Comparison of ENCODE assay signal across 1 cellular context in the genomic region with DNA sequence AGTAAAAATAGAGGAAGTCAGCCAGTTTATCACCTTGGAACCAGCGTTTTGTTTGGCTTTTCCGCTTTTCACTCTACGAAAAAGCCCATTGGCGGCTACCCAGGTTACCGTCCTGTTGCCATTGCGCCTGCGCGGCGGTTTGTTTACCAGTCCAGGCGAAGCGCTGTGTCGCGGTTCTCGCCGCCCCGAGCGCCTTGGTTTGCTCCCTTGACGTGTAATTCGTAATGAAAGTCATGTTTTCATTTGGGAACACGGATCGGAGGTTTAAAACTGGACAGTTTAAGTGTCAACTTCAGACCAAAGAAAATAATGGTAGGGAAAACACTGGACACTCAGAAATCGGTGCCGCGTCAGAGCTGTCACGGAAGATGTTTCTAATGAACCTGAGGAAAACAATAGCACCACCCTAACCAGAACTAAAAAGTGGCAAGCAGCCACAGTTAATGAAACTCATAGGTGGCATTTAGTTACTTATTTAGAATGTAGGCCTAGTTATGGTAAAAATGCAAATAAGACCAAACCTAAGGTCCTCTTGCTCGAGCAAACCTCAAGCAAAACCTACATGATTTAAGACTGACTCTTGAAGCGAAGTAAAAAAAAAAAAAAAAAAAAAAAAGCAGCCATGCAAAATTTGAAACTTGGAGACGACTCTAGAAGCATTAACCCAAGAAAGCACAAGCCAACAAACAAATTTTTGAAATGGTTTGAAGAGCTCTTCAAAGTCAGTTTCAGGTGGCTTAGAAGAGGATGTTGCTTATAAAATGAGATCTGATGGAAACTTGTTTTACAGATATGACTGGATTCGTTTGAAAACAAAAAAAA.
TF ChIP-seq lines count a peak whose summit lies in the region.

No MANE protein-coding gene starts in this region.

TF ChIP-seq in HepG2, 621 proteins besides CTCF, POLR2A, EP300 and RAD21 (continued from another document and continues in another):
- TF ChIP-seq, protein P1, sequence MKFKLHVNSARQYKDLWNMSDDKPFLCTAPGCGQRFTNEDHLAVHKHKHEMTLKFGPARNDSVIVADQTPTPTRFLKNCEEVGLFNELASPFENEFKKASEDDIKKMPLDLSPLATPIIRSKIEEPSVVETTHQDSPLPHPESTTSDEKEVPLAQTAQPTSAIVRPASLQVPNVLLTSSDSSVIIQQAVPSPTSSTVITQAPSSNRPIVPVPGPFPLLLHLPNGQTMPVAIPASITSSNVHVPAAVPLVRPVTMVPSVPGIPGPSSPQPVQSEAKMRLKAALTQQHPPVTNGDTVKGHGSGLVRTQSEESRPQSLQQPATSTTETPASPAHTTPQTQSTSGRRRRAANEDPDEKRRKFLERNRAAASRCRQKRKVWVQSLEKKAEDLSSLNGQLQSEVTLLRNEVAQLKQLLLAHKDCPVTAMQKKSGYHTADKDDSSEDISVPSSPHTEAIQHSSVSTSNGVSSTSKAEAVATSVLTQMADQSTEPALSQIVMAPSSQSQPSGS (CRISPR knock-in tag; IDR thresholded peaks at IDR 0.05): no peak
- TF ChIP-seq, protein P2, sequence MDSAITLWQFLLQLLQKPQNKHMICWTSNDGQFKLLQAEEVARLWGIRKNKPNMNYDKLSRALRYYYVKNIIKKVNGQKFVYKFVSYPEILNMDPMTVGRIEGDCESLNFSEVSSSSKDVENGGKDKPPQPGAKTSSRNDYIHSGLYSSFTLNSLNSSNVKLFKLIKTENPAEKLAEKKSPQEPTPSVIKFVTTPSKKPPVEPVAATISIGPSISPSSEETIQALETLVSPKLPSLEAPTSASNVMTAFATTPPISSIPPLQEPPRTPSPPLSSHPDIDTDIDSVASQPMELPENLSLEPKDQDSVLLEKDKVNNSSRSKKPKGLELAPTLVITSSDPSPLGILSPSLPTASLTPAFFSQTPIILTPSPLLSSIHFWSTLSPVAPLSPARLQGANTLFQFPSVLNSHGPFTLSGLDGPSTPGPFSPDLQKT (CRISPR knock-in tag; IDR thresholded peaks at IDR 0.05; ENCODE audit: borderline replicate concordance): no peak
- TF ChIP-seq PHF8 (CRISPR knock-in tag; IDR thresholded peaks at IDR 0.05) (peak; percentile 64), CENPX (CRISPR knock-in tag; IDR thresholded peaks at IDR 0.05) (no peak), ZNF660 (CRISPR knock-in tag; IDR thresholded peaks at IDR 0.05; ENCODE audit: borderline replicate concordance, low read depth) (no peak), SATB2 (CRISPR knock-in tag; IDR thresholded peaks at IDR 0.05) (no peak), GATAD2A (CRISPR knock-in tag; IDR thresholded peaks at IDR 0.05) (no peak), MBD4 (IDR thresholded peaks at IDR 0.05; ENCODE audit: borderline replicate concordance, low read length) (no peak), HMGA1 (CRISPR knock-in tag; conservative IDR thresholded peaks at IDR 0.05) (no peak), GATAD1 (CRISPR knock-in tag; IDR thresholded peaks at IDR 0.05) (0 out of 2 replicates have a peak, but pooled peaks have one; percentile 30), TAF1 (CRISPR knock-in tag; IDR thresholded peaks at IDR 0.05) (peak; percentile 53; the same call in 1 of the 2 replicates), ZNF350 (CRISPR knock-in tag; IDR thresholded peaks at IDR 0.05; ENCODE audit: borderline replicate concordance, low read depth) (0 out of 2 replicates have a peak, but pooled peaks have one; percentile 23), ZNF550 (CRISPR knock-in tag; IDR thresholded peaks at IDR 0.05; ENCODE audit: borderline replicate concordance) (no peak), ZSCAN31 (CRISPR knock-in tag; IDR thresholded peaks at IDR 0.05; ENCODE audit: low read depth) (no peak), ZNF703 (CRISPR knock-in tag; IDR thresholded peaks at IDR 0.05; ENCODE audit: borderline replicate concordance) (no peak), HHEX (CRISPR knock-in tag; IDR thresholded peaks at IDR 0.05) (no peak), GABPB1 (CRISPR knock-in tag; IDR thresholded peaks at IDR 0.05) (no peak), FOXJ3 (CRISPR knock-in tag; IDR thresholded peaks at IDR 0.05; ENCODE audit: borderline replicate concordance) (peak; percentile 62; the same call in 1 of the 2 replicates), CHCHD3 (CRISPR knock-in tag; IDR thresholded peaks at IDR 0.05) (no peak), KAT8 (CRISPR knock-in tag; IDR thresholded peaks at IDR 0.05) (peak; percentile 45), ZNF652 (CRISPR knock-in tag; IDR thresholded peaks at IDR 0.05; ENCODE audit: borderline replicate concordance, low read depth) (0 out of 2 replicates have a peak, but pooled peaks have one; percentile 10), CHD4 (IDR thresholded peaks at IDR 0.05; ENCODE audit: borderline replicate concordance, low read length) (no peak)
- TF ChIP-seq, protein P3, sequence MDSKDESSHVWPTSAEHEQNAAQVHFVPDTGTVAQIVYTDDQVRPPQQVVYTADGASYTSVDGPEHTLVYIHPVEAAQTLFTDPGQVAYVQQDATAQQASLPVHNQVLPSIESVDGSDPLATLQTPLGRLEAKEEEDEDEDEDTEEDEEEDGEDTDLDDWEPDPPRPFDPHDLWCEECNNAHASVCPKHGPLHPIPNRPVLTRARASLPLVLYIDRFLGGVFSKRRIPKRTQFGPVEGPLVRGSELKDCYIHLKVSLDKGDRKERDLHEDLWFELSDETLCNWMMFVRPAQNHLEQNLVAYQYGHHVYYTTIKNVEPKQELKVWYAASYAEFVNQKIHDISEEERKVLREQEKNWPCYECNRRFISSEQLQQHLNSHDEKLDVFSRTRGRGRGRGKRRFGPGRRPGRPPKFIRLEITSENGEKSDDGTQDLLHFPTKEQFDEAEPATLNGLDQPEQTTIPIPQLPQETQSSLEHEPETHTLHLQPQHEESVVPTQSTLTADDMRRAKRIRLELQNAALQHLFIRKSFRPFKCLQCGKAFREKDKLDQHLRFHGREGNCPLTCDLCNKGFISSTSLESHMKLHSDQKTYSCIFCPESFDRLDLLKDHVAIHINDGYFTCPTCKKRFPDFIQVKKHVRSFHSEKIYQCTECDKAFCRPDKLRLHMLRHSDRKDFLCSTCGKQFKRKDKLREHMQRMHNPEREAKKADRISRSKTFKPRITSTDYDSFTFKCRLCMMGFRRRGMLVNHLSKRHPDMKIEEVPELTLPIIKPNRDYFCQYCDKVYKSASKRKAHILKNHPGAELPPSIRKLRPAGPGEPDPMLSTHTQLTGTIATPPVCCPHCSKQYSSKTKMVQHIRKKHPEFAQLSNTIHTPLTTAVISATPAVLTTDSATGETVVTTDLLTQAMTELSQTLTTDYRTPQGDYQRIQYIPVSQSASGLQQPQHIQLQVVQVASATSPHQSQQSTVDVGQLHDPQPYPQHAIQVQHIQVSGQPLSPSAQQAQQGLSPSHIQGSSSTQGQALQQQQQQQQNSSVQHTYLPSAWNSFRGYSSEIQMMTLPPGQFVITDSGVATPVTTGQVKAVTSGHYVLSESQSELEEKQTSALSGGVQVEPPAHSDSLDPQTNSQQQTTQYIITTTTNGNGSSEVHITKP (CRISPR knock-in tag; IDR thresholded peaks at IDR 0.05; ENCODE audit: low read depth): peak; percentile 75; the same call in 1 of the 2 replicates
- TF ChIP-seq, protein P4, sequence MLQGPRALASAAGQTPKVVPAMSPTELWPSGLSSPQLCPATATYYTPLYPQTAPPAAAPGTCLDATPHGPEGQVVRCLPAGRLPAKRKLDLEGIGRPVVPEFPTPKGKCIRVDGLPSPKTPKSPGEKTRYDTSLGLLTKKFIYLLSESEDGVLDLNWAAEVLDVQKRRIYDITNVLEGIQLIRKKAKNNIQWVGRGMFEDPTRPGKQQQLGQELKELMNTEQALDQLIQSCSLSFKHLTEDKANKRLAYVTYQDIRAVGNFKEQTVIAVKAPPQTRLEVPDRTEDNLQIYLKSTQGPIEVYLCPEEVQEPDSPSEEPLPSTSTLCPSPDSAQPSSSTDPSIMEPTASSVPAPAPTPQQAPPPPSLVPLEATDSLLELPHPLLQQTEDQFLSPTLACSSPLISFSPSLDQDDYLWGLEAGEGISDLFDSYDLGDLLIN (CRISPR knock-in tag; IDR thresholded peaks at IDR 0.05; ENCODE audit: borderline replicate concordance): no peak
- TF ChIP-seq, protein P5, sequence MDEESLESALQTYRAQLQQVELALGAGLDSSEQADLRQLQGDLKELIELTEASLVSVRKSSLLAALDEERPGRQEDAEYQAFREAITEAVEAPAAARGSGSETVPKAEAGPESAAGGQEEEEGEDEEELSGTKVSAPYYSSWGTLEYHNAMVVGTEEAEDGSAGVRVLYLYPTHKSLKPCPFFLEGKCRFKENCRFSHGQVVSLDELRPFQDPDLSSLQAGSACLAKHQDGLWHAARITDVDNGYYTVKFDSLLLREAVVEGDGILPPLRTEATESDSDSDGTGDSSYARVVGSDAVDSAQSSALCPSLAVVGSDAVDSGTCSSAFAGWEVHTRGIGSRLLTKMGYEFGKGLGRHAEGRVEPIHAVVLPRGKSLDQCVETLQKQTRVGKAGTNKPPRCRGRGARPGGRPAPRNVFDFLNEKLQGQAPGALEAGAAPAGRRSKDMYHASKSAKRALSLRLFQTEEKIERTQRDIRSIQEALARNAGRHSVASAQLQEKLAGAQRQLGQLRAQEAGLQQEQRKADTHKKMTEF (CRISPR knock-in tag; IDR thresholded peaks at IDR 0.05): peak; percentile 61; the same call in 1 of the 2 replicates
- TF ChIP-seq, protein P6, sequence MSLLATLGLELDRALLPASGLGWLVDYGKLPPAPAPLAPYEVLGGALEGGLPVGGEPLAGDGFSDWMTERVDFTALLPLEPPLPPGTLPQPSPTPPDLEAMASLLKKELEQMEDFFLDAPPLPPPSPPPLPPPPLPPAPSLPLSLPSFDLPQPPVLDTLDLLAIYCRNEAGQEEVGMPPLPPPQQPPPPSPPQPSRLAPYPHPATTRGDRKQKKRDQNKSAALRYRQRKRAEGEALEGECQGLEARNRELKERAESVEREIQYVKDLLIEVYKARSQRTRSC (CRISPR knock-in tag; IDR thresholded peaks at IDR 0.05; ENCODE audit: low read depth): no peak
- TF ChIP-seq, protein P7, sequence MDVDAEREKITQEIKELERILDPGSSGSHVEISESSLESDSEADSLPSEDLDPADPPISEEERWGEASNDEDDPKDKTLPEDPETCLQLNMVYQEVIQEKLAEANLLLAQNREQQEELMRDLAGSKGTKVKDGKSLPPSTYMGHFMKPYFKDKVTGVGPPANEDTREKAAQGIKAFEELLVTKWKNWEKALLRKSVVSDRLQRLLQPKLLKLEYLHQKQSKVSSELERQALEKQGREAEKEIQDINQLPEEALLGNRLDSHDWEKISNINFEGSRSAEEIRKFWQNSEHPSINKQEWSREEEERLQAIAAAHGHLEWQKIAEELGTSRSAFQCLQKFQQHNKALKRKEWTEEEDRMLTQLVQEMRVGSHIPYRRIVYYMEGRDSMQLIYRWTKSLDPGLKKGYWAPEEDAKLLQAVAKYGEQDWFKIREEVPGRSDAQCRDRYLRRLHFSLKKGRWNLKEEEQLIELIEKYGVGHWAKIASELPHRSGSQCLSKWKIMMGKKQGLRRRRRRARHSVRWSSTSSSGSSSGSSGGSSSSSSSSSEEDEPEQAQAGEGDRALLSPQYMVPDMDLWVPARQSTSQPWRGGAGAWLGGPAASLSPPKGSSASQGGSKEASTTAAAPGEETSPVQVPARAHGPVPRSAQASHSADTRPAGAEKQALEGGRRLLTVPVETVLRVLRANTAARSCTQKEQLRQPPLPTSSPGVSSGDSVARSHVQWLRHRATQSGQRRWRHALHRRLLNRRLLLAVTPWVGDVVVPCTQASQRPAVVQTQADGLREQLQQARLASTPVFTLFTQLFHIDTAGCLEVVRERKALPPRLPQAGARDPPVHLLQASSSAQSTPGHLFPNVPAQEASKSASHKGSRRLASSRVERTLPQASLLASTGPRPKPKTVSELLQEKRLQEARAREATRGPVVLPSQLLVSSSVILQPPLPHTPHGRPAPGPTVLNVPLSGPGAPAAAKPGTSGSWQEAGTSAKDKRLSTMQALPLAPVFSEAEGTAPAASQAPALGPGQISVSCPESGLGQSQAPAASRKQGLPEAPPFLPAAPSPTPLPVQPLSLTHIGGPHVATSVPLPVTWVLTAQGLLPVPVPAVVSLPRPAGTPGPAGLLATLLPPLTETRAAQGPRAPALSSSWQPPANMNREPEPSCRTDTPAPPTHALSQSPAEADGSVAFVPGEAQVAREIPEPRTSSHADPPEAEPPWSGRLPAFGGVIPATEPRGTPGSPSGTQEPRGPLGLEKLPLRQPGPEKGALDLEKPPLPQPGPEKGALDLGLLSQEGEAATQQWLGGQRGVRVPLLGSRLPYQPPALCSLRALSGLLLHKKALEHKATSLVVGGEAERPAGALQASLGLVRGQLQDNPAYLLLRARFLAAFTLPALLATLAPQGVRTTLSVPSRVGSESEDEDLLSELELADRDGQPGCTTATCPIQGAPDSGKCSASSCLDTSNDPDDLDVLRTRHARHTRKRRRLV (CRISPR knock-in tag; IDR thresholded peaks at IDR 0.05): no peak
- TF ChIP-seq, protein P8, sequence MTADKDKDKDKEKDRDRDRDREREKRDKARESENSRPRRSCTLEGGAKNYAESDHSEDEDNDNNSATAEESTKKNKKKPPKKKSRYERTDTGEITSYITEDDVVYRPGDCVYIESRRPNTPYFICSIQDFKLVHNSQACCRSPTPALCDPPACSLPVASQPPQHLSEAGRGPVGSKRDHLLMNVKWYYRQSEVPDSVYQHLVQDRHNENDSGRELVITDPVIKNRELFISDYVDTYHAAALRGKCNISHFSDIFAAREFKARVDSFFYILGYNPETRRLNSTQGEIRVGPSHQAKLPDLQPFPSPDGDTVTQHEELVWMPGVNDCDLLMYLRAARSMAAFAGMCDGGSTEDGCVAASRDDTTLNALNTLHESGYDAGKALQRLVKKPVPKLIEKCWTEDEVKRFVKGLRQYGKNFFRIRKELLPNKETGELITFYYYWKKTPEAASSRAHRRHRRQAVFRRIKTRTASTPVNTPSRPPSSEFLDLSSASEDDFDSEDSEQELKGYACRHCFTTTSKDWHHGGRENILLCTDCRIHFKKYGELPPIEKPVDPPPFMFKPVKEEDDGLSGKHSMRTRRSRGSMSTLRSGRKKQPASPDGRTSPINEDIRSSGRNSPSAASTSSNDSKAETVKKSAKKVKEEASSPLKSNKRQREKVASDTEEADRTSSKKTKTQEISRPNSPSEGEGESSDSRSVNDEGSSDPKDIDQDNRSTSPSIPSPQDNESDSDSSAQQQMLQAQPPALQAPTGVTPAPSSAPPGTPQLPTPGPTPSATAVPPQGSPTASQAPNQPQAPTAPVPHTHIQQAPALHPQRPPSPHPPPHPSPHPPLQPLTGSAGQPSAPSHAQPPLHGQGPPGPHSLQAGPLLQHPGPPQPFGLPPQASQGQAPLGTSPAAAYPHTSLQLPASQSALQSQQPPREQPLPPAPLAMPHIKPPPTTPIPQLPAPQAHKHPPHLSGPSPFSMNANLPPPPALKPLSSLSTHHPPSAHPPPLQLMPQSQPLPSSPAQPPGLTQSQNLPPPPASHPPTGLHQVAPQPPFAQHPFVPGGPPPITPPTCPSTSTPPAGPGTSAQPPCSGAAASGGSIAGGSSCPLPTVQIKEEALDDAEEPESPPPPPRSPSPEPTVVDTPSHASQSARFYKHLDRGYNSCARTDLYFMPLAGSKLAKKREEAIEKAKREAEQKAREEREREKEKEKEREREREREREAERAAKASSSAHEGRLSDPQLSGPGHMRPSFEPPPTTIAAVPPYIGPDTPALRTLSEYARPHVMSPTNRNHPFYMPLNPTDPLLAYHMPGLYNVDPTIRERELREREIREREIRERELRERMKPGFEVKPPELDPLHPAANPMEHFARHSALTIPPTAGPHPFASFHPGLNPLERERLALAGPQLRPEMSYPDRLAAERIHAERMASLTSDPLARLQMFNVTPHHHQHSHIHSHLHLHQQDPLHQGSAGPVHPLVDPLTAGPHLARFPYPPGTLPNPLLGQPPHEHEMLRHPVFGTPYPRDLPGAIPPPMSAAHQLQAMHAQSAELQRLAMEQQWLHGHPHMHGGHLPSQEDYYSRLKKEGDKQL (CRISPR knock-in tag; IDR thresholded peaks at IDR 0.05; ENCODE audit: low read depth): no peak
- TF ChIP-seq, protein P9, sequence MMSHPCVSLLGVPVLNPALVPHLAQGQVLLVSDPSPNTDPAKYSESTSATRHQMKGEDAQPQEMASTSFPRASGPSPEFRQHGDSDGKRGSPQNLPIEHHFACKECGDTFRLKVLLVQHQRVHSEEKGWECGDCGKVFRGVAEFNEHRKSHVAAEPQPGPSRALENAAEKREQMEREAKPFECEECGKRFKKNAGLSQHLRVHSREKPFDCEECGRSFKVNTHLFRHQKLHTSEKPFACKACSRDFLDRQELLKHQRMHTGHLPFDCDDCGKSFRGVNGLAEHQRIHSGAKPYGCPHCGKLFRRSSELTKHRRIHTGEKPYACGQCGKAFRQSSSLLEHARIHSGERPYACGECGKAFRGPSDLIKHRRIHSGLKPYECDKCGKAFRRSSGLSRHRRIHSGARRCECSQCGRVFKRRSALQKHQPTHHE (CRISPR knock-in tag; IDR thresholded peaks at IDR 0.05; ENCODE audit: borderline replicate concordance): no peak
